Comparison of ENCODE assay signal across 13 cellular contexts in genomic region chr2:173858297-173858731, GRCh38.
DNase-seq lines count a peak whose midpoint lies in the region; ATAC-seq, FAIRE-seq and TF ChIP-seq lines count a peak whose summit lies in the region.
"Had no signal": no experiment of that assay in that cellular context is flagged by ENCODE, and none has a peak within 500 bp of the region (broad histone marks: within the 10 kb centered on the region; RNA-seq: fewer than 3 reads in every experiment).

No MANE protein-coding gene starts in this region.

- no peak for TF ChIP-seq POLR2A in GM12892 (IDR thresholded peaks at IDR 0.05; ENCODE audit: low read depth, low read length)

- FAIRE-seq in GM12892 (lab: Jason Lieb, UNC) = peak; percentile 76
- FAIRE-seq: bronchial epithelial cell, pancreas had no signal

- no peaks in the 10 kb centered on the region for H3K36me3 Mint-ChIP-seq in T-cell

- CTCF ChIA-PET in T-cell (lab: Charles Lee) = no interaction called here

- no peaks in the 10 kb centered on the region for H3K9me3 Mint-ChIP-seq in T-cell

- H3K4me1 Mint-ChIP-seq in T-cell = peaks cover 0 to 6% (median 0%) of the 10 kb centered on the region in 3 donors

- no peak overlapping the region for H3K4me3 Mint-ChIP-seq in T-cell

- in situ Hi-C loops in KBM-7 (cut with MboI; ENCODE audit: low pct_unique_long_range_greater_than_20kb, low sequenced_read_pairs) = no loop called here

- POLR2A ChIA-PET in T-cell (lab: Charles Lee) = interaction anchor here in 1 of 2 donors (0.6 kb wide), 1 partner anchor 255 kb away, joined by 4 read pairs; no protein-coding TSS in a partner anchor

- H3K27ac Mint-ChIP-seq in T-cell = no peak overlapping the region

- no peak for DNase-seq in GM12892 (ENCODE audit: insufficient read length)
- peak; percentile 40 for DNase-seq in KBM-7
- peak; percentile 73 for DNase-seq in glomerular visceral epithelial cell (ENCODE audit: extremely low spot score)
- no peak for DNase-seq in T-cell
- DNase-seq in SK-N-DZ (ENCODE audit: low spot score) = no peak
- DNase-seq in anterior cingulate cortex (lab: John Stamatoyannopoulos, UW) = no peak
- DNase-seq: mammary epithelial cell; pancreas; Right ventricle myocardium superior; stimulated activated naive CD4-positive, alpha-beta T cell had no signal

- ATAC-seq in GM21447 (IDR thresholded peaks at IDR 0.05; ENCODE audit: unreplicated experiment) = peak; percentile 63
- no peak for ATAC-seq in T-cell (replicated peaks in 1 of 4)
- no peak for ATAC-seq in GM21619 (IDR thresholded peaks at IDR 0.05; ENCODE audit: unreplicated experiment)
- ATAC-seq: pancreas had no signal

- H3K27me3 Mint-ChIP-seq in T-cell = peaks cover 8 to 22% of the 10 kb centered on the region in 2 donors

Comparison
In these comparisons a context has a peak if more than half of its experiments do, and no peak if none do; other contexts are left out.
1. DNase-seq: peak in KBM-7 (single experiment) and glomerular visceral epithelial cell (single experiment); none in GM12892 (single experiment), T-cell (0 of 34), SK-N-DZ (single experiment) and anterior cingulate cortex (0 of 58).